Comparison of ENCODE assay signal across 1 cellular context in genomic region chr12:51922762-51923505, GRCh38.
TF ChIP-seq lines count a peak whose summit lies in the region.

No MANE protein-coding gene starts in this region.

TF ChIP-seq in GM23338, 12 proteins besides CTCF, POLR2A, EP300 and RAD21 (continued from another document):
- TF ChIP-seq ZNF462 (CRISPR knock-in tag; IDR thresholded peaks at IDR 0.05) (no peak), JUNB (IDR thresholded peaks at IDR 0.05; ENCODE audit: unreplicated experiment) (no peak), NANOG (IDR thresholded peaks at IDR 0.05; ENCODE audit: borderline replicate concordance) (no peak), ZNF331 (CRISPR knock-in tag; IDR thresholded peaks at IDR 0.05; ENCODE audit: low read depth) (no peak), CREB1 (CRISPR knock-in tag; IDR thresholded peaks at IDR 0.05; ENCODE audit: low read depth) (no peak), STAT1 (IDR thresholded peaks at IDR 0.05; ENCODE audit: unreplicated experiment) (no peak), EZH2phosphoT487 (IDR thresholded peaks at IDR 0.05; ENCODE audit: unreplicated experiment) (no peak), POLR2AphosphoS5 (IDR thresholded peaks at IDR 0.05; ENCODE audit: low read depth) (no peak)
